ENCODE assay signal across 8 cellular contexts in genomic region chr11:74936976-74937375, GRCh38.
"Had no signal": no experiment of that assay in that cellular context is flagged by ENCODE, and none has a peak within 500 bp of the region (broad histone marks: within the 10 kb centered on the region; RNA-seq: fewer than 3 reads in every experiment).

No MANE protein-coding gene starts in this region.

- H3K9me3 Mint-ChIP-seq: GM23338, H9, IgD-negative memory B cell had no signal

- DNase-seq: H9, HCEC 1CT, KG1 had no signal

- FAIRE-seq: H1, H54, HTR-8/SVneo had no signal

- H3K4me3 Mint-ChIP-seq: GM23338, H9, IgD-negative memory B cell had no signal

- H3K27ac Mint-ChIP-seq: GM23338, H9, IgD-negative memory B cell had no signal

- H3K4me1 Mint-ChIP-seq: GM23338, H9 had no signal

- H2AFZ ChIP-seq: GM23338 had no signal

- H3K4me2 ChIP-seq: GM23338 had no signal

- H3K4me3 ChIP-seq: GM23338 had no signal

- ATAC-seq: GM23338 had no signal
